Comparison of ENCODE assay signal across 1 cellular context in the genomic region with DNA sequence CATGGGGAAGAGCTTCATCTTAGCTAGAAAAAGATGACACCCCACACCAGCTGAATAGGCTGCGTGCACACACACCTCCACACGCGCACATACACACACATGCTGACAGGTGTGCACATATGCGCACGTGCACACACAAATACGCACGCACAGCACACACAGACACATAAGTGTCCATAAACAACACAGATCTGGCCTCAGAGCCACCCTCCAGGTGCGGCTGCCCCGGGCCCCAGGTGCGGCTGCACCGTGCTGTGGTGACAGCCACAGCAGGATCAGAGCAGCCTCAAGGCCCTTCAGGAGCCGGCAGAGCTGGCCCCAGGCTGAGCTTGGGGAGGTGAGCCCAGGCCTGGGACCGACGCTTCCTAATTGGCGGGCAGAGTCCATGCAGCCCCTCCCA.
TF ChIP-seq lines count a peak whose summit lies in the region.

No MANE protein-coding gene starts in this region.

TF ChIP-seq in HepG2, 621 proteins besides CTCF, POLR2A, EP300 and RAD21:
- TF ChIP-seq HOXA3 (CRISPR knock-in tag; IDR thresholded peaks at IDR 0.05), result 0 out of 2 replicates have a peak, but pooled peaks have one; percentile 14
- TF ChIP-seq ATM (IDR thresholded peaks at IDR 0.05; ENCODE audit: borderline replicate concordance), result no peak
- TF ChIP-seq, protein P1, sequence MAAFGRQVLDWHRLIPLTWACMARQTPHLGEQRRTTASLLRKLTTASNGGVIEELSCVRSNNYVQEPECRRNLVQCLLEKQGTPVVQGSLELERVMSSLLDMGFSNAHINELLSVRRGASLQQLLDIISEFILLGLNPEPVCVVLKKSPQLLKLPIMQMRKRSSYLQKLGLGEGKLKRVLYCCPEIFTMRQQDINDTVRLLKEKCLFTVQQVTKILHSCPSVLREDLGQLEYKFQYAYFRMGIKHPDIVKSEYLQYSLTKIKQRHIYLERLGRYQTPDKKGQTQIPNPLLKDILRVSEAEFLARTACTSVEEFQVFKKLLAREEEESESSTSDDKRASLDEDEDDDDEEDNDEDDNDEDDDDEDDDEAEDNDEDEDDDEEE (CRISPR knock-in tag; IDR thresholded peaks at IDR 0.05), result no peak
- no peak for TF ChIP-seq YY1 (IDR thresholded peaks at IDR 0.05; ENCODE audit: insufficient read depth, insufficient replicate concordance, low read depth, low read length)
- TF ChIP-seq, protein P2, sequence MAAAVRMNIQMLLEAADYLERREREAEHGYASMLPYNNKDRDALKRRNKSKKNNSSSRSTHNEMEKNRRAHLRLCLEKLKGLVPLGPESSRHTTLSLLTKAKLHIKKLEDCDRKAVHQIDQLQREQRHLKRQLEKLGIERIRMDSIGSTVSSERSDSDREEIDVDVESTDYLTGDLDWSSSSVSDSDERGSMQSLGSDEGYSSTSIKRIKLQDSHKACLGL (CRISPR knock-in tag; IDR thresholded peaks at IDR 0.05), result 0 out of 2 replicates have a peak, but pooled peaks have one; percentile 19
- TF ChIP-seq AHR (CRISPR knock-in tag; IDR thresholded peaks at IDR 0.05), result 0 out of 2 replicates have a peak, but pooled peaks have one; percentile 40
- TF ChIP-seq, protein P3, sequence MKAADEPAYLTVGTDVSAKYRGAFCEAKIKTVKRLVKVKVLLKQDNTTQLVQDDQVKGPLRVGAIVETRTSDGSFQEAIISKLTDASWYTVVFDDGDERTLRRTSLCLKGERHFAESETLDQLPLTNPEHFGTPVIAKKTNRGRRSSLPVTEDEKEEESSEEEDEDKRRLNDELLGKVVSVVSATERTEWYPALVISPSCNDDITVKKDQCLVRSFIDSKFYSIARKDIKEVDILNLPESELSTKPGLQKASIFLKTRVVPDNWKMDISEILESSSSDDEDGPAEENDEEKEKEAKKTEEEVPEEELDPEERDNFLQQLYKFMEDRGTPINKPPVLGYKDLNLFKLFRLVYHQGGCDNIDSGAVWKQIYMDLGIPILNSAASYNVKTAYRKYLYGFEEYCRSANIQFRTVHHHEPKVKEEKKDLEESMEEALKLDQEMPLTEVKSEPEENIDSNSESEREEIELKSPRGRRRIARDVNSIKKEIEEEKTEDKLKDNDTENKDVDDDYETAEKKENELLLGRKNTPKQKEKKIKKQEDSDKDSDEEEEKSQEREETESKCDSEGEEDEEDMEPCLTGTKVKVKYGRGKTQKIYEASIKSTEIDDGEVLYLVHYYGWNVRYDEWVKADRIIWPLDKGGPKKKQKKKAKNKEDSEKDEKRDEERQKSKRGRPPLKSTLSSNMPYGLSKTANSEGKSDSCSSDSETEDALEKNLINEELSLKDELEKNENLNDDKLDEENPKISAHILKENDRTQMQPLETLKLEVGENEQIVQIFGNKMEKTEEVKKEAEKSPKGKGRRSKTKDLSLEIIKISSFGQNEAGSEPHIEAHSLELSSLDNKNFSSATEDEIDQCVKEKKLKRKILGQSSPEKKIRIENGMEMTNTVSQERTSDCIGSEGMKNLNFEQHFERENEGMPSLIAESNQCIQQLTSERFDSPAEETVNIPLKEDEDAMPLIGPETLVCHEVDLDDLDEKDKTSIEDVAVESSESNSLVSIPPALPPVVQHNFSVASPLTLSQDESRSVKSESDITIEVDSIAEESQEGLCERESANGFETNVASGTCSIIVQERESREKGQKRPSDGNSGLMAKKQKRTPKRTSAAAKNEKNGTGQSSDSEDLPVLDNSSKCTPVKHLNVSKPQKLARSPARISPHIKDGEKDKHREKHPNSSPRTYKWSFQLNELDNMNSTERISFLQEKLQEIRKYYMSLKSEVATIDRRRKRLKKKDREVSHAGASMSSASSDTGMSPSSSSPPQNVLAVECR (CRISPR knock-in tag; IDR thresholded peaks at IDR 0.05; ENCODE audit: borderline replicate concordance), result peak; percentile 45; the same call in 1 of the 2 replicates
- TF ChIP-seq ZFX (CRISPR knock-in tag; IDR thresholded peaks at IDR 0.05; ENCODE audit: low read depth), result 0 out of 2 replicates have a peak, but pooled peaks have one; percentile 19
- TF ChIP-seq TARDBP (CRISPR knock-in tag; IDR thresholded peaks at IDR 0.05), result no peak
- TF ChIP-seq, protein P4, sequence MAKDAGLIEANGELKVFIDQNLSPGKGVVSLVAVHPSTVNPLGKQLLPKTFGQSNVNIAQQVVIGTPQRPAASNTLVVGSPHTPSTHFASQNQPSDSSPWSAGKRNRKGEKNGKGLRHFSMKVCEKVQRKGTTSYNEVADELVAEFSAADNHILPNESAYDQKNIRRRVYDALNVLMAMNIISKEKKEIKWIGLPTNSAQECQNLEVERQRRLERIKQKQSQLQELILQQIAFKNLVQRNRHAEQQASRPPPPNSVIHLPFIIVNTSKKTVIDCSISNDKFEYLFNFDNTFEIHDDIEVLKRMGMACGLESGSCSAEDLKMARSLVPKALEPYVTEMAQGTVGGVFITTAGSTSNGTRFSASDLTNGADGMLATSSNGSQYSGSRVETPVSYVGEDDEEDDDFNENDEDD (CRISPR knock-in tag; IDR thresholded peaks at IDR 0.05; ENCODE audit: borderline replicate concordance), result 0 out of 2 replicates have a peak, but pooled peaks have one; percentile 18
- no peak for TF ChIP-seq ZNF615 (CRISPR knock-in tag; IDR thresholded peaks at IDR 0.05; ENCODE audit: borderline replicate concordance)
- no peak for TF ChIP-seq LCORL (IDR thresholded peaks at IDR 0.05)
- TF ChIP-seq LCORL (CRISPR knock-in tag; IDR thresholded peaks at IDR 0.05), result 0 out of 2 replicates have a peak, but pooled peaks have one; percentile 25
- no peak for TF ChIP-seq ZNF329 (CRISPR knock-in tag; IDR thresholded peaks at IDR 0.05; ENCODE audit: low read depth)
- TF ChIP-seq REPIN1 (CRISPR knock-in tag; IDR thresholded peaks at IDR 0.05; ENCODE audit: borderline replicate concordance, low read depth), result no peak
- TF ChIP-seq, protein P5, sequence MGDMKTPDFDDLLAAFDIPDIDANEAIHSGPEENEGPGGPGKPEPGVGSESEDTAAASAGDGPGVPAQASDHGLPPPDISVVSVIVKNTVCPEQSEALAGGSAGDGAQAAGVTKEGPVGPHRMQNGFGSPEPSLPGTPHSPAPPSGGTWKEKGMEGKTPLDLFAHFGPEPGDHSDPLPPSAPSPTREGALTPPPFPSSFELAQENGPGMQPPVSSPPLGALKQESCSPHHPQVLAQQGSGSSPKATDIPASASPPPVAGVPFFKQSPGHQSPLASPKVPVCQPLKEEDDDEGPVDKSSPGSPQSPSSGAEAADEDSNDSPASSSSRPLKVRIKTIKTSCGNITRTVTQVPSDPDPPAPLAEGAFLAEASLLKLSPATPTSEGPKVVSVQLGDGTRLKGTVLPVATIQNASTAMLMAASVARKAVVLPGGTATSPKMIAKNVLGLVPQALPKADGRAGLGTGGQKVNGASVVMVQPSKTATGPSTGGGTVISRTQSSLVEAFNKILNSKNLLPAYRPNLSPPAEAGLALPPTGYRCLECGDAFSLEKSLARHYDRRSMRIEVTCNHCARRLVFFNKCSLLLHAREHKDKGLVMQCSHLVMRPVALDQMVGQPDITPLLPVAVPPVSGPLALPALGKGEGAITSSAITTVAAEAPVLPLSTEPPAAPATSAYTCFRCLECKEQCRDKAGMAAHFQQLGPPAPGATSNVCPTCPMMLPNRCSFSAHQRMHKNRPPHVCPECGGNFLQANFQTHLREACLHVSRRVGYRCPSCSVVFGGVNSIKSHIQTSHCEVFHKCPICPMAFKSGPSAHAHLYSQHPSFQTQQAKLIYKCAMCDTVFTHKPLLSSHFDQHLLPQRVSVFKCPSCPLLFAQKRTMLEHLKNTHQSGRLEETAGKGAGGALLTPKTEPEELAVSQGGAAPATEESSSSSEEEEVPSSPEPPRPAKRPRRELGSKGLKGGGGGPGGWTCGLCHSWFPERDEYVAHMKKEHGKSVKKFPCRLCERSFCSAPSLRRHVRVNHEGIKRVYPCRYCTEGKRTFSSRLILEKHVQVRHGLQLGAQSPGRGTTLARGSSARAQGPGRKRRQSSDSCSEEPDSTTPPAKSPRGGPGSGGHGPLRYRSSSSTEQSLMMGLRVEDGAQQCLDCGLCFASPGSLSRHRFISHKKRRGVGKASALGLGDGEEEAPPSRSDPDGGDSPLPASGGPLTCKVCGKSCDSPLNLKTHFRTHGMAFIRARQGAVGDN (CRISPR knock-in tag; IDR thresholded peaks at IDR 0.05), result peak; percentile 53; the same call in 1 of the 2 replicates
- TF ChIP-seq, protein P6, sequence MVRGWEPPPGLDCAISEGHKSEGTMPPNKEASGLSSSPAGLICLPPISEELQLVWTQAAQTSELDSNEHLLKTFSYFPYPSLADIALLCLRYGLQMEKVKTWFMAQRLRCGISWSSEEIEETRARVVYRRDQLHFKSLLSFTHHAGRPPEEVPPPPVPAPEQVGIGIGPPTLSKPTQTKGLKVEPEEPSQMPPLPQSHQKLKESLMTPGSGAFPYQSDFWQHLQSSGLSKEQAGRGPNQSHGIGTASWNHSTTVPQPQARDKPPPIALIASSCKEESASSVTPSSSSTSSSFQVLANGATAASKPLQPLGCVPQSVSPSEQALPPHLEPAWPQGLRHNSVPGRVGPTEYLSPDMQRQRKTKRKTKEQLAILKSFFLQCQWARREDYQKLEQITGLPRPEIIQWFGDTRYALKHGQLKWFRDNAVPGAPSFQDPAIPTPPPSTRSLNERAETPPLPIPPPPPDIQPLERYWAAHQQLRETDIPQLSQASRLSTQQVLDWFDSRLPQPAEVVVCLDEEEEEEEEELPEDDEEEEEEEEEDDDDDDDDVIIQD (CRISPR knock-in tag; IDR thresholded peaks at IDR 0.05; ENCODE audit: low read depth), result no peak
- no peak for TF ChIP-seq ZNF652 (CRISPR knock-in tag; IDR thresholded peaks at IDR 0.05; ENCODE audit: borderline replicate concordance, low read depth)
- no peak for TF ChIP-seq DNMT1 (CRISPR knock-in tag; IDR thresholded peaks at IDR 0.05)
- TF ChIP-seq XBP1 (CRISPR knock-in tag; IDR thresholded peaks at IDR 0.05), result no peak
- TF ChIP-seq ZBTB38 (CRISPR knock-in tag; IDR thresholded peaks at IDR 0.05), result no peak
- TF ChIP-seq, protein P7, sequence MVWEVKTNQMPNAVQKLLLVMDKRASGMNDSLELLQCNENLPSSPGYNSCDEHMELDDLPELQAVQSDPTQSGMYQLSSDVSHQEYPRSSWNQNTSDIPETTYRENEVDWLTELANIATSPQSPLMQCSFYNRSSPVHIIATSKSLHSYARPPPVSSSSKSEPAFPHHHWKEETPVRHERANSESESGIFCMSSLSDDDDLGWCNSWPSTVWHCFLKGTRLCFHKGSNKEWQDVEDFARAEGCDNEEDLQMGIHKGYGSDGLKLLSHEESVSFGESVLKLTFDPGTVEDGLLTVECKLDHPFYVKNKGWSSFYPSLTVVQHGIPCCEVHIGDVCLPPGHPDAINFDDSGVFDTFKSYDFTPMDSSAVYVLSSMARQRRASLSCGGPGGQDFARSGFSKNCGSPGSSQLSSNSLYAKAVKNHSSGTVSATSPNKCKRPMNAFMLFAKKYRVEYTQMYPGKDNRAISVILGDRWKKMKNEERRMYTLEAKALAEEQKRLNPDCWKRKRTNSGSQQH (CRISPR knock-in tag; IDR thresholded peaks at IDR 0.05; ENCODE audit: low read depth), result no peak
- TF ChIP-seq, protein P8, sequence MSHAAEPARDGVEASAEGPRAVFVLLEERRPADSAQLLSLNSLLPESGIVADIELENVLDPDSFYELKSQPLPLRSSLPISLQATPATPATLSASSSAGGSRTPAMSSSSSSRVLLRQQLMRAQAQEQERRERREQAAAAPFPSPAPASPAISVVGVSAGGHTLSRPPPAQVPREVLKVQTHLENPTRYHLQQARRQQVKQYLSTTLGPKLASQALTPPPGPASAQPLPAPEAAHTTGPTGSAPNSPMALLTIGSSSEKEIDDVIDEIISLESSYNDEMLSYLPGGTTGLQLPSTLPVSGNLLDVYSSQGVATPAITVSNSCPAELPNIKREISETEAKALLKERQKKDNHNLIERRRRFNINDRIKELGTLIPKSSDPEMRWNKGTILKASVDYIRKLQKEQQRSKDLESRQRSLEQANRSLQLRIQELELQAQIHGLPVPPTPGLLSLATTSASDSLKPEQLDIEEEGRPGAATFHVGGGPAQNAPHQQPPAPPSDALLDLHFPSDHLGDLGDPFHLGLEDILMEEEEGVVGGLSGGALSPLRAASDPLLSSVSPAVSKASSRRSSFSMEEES (CRISPR knock-in tag; IDR thresholded peaks at IDR 0.05), result no peak
- TF ChIP-seq ZNF446 (CRISPR knock-in tag; IDR thresholded peaks at IDR 0.05), result no peak
